Comparison of ENCODE assay signal across 1 cellular context in genomic region chr17:74916851-74917199, GRCh38.
TF ChIP-seq lines count a peak whose summit lies in the region.

No MANE protein-coding gene starts in this region.

TF ChIP-seq in HEK293, 187 proteins besides CTCF, POLR2A, EP300 and RAD21 (continued from another document):
- peak; percentile 21 for TF ChIP-seq ZBTB26 (tag by site-specific recombination; optimal IDR thresholded peaks at IDR 0.05)
- no peak for TF ChIP-seq ZNF600 (tag by site-specific recombination; IDR thresholded peaks at IDR 0.05)
- TF ChIP-seq ZIC2 (tag by site-specific recombination; IDR thresholded peaks at IDR 0.05), result 0 out of 2 replicates have a peak, but pooled peaks have one; percentile 48
- TF ChIP-seq ZNF292 (tag by site-specific recombination; IDR thresholded peaks at IDR 0.05; ENCODE audit: borderline replicate concordance, low read depth), result no peak
- peak; percentile 29; the same call in 1 of the 2 replicates for TF ChIP-seq ZNF571 (tag by site-specific recombination; IDR thresholded peaks at IDR 0.05)
